In the genomic region with DNA sequence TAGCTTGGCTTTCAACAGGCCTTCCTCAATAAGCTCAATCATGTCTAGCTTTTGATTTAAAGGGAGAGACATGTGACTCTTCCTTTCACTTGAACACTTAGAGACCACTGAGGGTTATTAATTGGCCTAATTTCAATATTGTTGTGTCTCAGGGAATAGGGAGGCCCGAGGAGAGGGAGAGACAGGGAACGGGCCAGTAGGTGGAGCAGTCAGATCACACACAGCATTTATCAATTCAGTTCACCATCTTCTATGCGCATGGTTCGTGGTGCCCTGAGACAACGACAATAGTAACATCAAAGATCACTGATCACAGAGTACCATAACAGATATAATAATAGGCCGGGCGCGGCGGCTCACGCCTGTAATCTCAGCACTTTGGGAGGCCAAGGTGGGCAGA, we compare ENCODE assay signal across 8 cellular contexts. TPM values are rescaled to one million over a fixed set of nuclear protein-coding genes. Genes with fewer than 3 reads are reported as not detected.
DNase-seq lines count a peak whose midpoint lies in the region; ATAC-seq and TF ChIP-seq lines count a peak whose summit lies in the region.

No MANE protein-coding gene starts in this region.

- 64 to 69% (median 65%) methylated on average over 10 of the region's 10 CpGs for WGBS in spleen, 5 donors

- TF ChIP-seq POLR2A in spleen (IDR thresholded peaks at IDR 0.05), result no peak

- H3K4me3 ChIP-seq in AG04449 (ENCODE audit: low read depth, low read length) (no peak overlapping the region), GM23338 (no peak overlapping the region), spleen (no peak overlapping the region)

- H3K27ac Mint-ChIP-seq in GM23338, result no peak overlapping the region; the same call in 1 of the 2 replicates

- H3K4me2 ChIP-seq in GM23338, result no peak overlapping the region

- CTCF ChIA-PET in AG04449 (lab: Yijun Ruan, JAX), result interaction anchor here (0.7 to 2.6 kb wide), 6 partner anchors 9 to 331 kb away, joined by 3 to 15 read pairs (median 3); no protein-coding TSS in a partner anchor

- no peaks in the 10 kb centered on the region for H3K4me1 ChIP-seq in GM23338 (ENCODE audit: insufficient read depth)
- no peaks in the 10 kb centered on the region for H3K4me1 ChIP-seq in spleen

- H2AFZ ChIP-seq in GM23338, result no peak overlapping the region

- no peaks in the 10 kb centered on the region for H3K9me3 ChIP-seq in spleen

- H3K27me3 ChIP-seq in GM23338 (ENCODE audit: insufficient read depth) (no peaks in the 10 kb centered on the region), spleen (replicated peaks in 1 of 7) (no peaks in the 10 kb centered on the region)

- no peak overlapping the region for H3K27ac ChIP-seq in GM23338 (ENCODE audit: low read depth)
- no peak overlapping the region for H3K27ac ChIP-seq in spleen

- H3K36me3 Mint-ChIP-seq in GM23338 (ENCODE audit: low read depth), result peaks cover 4% of the 10 kb centered on the region; the same call in 2 of the 3 replicates

- H3K27me3 Mint-ChIP-seq in GM23338 (ENCODE audit: insufficient read depth, low read depth, poor library complexity), result no peaks in the 10 kb centered on the region

- H4K20me1 ChIP-seq in GM23338 (replicated peaks; ENCODE audit: insufficient read depth), result no peaks in the 10 kb centered on the region

- H3K9me3 Mint-ChIP-seq in GM23338, result no peaks in the 10 kb centered on the region

- ATAC-seq in GM23338, result peak; percentile 76

- H3K79me2 ChIP-seq in GM23338 (replicated peaks; ENCODE audit: insufficient read depth), result no peaks in the 10 kb centered on the region

- no peaks in the 10 kb centered on the region for H3F3A ChIP-seq in GM23338 (replicated peaks; ENCODE audit: low read depth)

- H3K4me3 Mint-ChIP-seq in GM23338, result no peak overlapping the region

- H3K36me3 ChIP-seq in GM23338 (ENCODE audit: insufficient read depth) (no peaks in the 10 kb centered on the region), spleen (peaks cover 0 to 23% (median 0%) of the 10 kb centered on the region in 6 donors)

- no peaks in the 10 kb centered on the region for H3K9me2 ChIP-seq in GM23338 (ENCODE audit: insufficient read depth)

- DNase-seq in AG04449 (ENCODE audit: low read depth, low spot score) (no peak), GM23338 (ENCODE audit: low spot score) (peak; percentile 31), head of caudate nucleus (peak in 41 of 42 donors; percentile 8 to 76 (median 43)), spleen (no peak), SHP77 treated with DMSO at 0.1 percent for 48 hours (lab: John Stamatoyannopoulos, UW) (no peak), NCI-H2196 treated with DMSO at 0.1 percent for 48 hours (lab: John Stamatoyannopoulos, UW; ENCODE audit: unreplicated experiment) (no peak), occipital lobe (lab: John Stamatoyannopoulos, UW) (no peak)
- peak; percentile 22 for DNase-seq in activated CD4-positive, alpha-beta T cell treated with anti-CD3 and anti-CD28 coated beads, Interleukin-2, amount 50 U/mL, for 1 hour

- intact Hi-C loops in head of caudate nucleus (cut with DNase I) (loop anchor here (10.0 kb wide), 1 partner anchor 170 kb away; no protein-coding TSS in a partner anchor), spleen (cut with DNase I; ENCODE audit: low total_unique reads) (no loop called here)

- TF ChIP-seq CTCF in AG04449 (IDR thresholded peaks at IDR 0.05; ENCODE audit: insufficient read depth, low read length, missing control alignments), result peak; percentile 29
- TF ChIP-seq CTCF in GM23338 (conservative IDR thresholded peaks at IDR 0.05; ENCODE audit: low read depth in 2 of 2), result peak; percentile 58 to 73
- TF ChIP-seq CTCF in spleen (IDR thresholded peaks at IDR 0.05 in 8 of 11, conservative IDR thresholded peaks at IDR 0.05 in 3 of 11), result peak in 9 of 11 experiments; percentile 13 to 57 (median 44)

- POLR2A ChIA-PET in AG04449 (lab: Yijun Ruan, JAX), result no interaction called here

- no peaks in the 10 kb centered on the region for H3K4me1 Mint-ChIP-seq in GM23338

TF ChIP-seq in GM23338, 12 proteins besides CTCF, POLR2A, EP300 and RAD21 (continues in another document):
- TF ChIP-seq, protein P1, sequence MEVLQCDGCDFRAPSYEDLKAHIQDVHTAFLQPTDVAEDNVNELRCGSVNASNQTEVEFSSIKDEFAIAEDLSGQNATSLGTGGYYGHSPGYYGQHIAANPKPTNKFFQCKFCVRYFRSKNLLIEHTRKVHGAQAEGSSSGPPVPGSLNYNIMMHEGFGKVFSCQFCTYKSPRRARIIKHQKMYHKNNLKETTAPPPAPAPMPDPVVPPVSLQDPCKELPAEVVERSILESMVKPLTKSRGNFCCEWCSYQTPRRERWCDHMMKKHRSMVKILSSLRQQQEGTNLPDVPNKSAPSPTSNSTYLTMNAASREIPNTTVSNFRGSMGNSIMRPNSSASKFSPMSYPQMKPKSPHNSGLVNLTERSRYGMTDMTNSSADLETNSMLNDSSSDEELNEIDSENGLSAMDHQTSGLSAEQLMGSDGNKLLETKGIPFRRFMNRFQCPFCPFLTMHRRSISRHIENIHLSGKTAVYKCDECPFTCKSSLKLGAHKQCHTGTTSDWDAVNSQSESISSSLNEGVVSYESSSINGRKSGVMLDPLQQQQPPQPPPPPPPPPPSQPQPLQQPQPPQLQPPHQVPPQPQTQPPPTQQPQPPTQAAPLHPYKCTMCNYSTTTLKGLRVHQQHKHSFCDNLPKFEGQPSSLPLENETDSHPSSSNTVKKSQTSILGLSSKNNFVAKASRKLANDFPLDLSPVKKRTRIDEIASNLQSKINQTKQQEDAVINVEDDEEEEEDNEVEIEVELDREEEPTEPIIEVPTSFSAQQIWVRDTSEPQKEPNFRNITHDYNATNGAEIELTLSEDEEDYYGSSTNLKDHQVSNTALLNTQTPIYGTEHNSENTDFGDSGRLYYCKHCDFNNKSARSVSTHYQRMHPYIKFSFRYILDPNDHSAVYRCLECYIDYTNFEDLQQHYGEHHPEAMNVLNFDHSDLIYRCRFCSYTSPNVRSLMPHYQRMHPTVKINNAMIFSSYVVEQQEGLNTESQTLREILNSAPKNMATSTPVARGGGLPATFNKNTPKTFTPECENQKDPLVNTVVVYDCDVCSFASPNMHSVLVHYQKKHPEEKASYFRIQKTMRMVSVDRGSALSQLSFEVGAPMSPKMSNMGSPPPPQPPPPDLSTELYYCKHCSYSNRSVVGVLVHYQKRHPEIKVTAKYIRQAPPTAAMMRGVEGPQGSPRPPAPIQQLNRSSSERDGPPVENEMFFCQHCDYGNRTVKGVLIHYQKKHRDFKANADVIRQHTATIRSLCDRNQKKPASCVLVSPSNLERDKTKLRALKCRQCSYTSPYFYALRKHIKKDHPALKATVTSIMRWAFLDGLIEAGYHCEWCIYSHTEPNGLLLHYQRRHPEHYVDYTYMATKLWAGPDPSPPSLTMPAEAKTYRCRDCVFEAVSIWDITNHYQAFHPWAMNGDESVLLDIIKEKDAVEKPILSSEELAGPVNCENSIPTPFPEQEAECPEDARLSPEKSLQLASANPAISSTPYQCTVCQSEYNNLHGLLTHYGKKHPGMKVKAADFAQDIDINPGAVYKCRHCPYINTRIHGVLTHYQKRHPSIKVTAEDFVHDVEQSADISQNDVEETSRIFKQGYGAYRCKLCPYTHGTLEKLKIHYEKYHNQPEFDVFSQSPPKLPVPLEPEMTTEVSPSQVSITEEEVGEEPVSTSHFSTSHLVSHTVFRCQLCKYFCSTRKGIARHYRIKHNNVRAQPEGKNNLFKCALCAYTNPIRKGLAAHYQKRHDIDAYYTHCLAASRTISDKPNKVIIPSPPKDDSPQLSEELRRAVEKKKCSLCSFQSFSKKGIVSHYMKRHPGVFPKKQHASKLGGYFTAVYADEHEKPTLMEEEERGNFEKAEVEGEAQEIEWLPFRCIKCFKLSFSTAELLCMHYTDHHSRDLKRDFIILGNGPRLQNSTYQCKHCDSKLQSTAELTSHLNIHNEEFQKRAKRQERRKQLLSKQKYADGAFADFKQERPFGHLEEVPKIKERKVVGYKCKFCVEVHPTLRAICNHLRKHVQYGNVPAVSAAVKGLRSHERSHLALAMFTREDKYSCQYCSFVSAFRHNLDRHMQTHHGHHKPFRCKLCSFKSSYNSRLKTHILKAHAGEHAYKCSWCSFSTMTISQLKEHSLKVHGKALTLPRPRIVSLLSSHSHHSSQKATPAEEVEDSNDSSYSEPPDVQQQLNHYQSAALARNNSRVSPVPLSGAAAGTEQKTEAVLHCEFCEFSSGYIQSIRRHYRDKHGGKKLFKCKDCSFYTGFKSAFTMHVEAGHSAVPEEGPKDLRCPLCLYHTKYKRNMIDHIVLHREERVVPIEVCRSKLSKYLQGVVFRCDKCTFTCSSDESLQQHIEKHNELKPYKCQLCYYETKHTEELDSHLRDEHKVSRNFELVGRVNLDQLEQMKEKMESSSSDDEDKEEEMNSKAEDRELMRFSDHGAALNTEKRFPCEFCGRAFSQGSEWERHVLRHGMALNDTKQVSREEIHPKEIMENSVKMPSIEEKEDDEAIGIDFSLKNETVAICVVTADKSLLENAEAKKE (CRISPR knock-in tag; IDR thresholded peaks at IDR 0.05), result no peak
- TF ChIP-seq CREB1 (CRISPR knock-in tag; IDR thresholded peaks at IDR 0.05; ENCODE audit: low read depth) (no peak), REST (IDR thresholded peaks at IDR 0.05; ENCODE audit: unreplicated experiment) (no peak)

RNA-seq across cellular contexts. Expression of gene ZNF81, which starts 17.8 kb away (rescaled TPM):
- 8.9 and 9.9 TPM in 2 replicates for total RNA-seq in GM23338 (2014; rRNA removed; shearing (Covaris generic))
- polyA plus RNA-seq in GM23338 (2016; fragmentation: Nextera tagmentation; extraction: Ambion mirVana) (3.4 and 6.1 TPM in 2 replicates), spleen (1 to 10 TPM; 1.2 to 2.4 (median 1.3) TPM)
- total RNA-seq in spleen (10 to 100 TPM; 10.6 to 17.1 (median 13.8) TPM), occipital lobe (13.7 TPM)

Comparison
In these comparisons a context has a peak if more than half of its experiments do, and no peak if none do; other contexts are left out.
1. DNase-seq: peak in GM23338 (single experiment), activated CD4-positive, alpha-beta T cell treated with anti-CD3 and anti-CD28 coated beads, Interleukin-2, amount 50 U/mL, for 1 hour (single experiment) and head of caudate nucleus (41 of 42); none in AG04449 (single experiment), spleen (single experiment), SHP77 treated with DMSO at 0.1 percent for 48 hours (single experiment), NCI-H2196 treated with DMSO at 0.1 percent for 48 hours (single experiment) and occipital lobe (single experiment).
2. Peak in every context shown above with its lines, with median percentiles within 50 percentile points of each other: CTCF ChIP-seq.